17 cellular contexts compared by ENCODE assay signal in the genomic region with DNA sequence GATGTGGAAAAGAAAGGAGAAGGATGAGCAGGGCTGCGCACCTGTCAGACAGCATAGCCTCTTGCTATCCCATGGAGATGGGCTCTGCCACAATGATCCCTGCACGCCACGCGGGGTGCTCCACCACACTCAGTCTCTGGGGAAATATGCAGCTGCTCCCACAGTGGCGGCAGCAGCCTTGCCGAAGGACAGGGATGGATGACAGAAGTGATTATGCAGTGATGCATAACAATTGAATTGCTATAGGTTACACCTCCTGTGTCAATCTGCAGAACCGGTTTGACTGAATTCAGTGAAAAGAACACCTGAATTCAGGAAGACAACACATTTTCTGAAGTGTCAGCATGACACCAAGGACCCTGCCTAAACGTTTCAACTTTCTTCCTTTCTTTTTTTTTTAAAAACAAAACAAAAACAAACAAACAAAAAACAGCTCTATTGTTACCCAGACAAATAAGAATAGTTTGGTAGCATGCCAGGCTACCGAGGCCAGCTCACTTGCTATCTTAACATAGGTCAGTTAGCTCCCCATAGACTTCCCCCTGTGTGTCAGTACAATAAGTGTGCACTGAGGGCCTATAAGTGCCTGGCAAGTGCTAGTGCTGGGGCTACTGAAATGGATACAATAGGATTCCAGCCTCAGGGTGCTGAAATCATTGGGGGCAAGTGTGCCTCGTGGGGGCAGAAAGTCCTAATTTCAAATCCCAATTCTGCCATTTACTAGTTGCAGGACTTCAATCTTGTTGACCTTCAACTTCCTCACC.
DNase-seq lines count a peak whose midpoint lies in the region; ATAC-seq, FAIRE-seq and TF ChIP-seq lines count a peak whose summit lies in the region.
"Had no signal": no experiment of that assay in that cellular context is flagged by ENCODE, and none has a peak within 500 bp of the region (broad histone marks: within the 10 kb centered on the region; RNA-seq: fewer than 3 reads in every experiment).

No MANE protein-coding gene starts in this region.

- 61 to 70% (median 65%) methylated on average over 10 of the region's 10 CpGs for WGBS in ovary, 3 donors

- no peak for ATAC-seq in GM18858 (IDR thresholded peaks at IDR 0.05; ENCODE audit: unreplicated experiment)
- ATAC-seq: natural killer cell, T-cell, upper lobe of right lung had no signal

- TF ChIP-seq POLR2A in ovary (IDR thresholded peaks at IDR 0.05) = no peak

- intact Hi-C loops in ovary (cut with DNase I) = no loop called here

- TF ChIP-seq CTCF in keratinocyte (optimal IDR thresholded peaks at IDR 0.05 in 1 of 3, IDR thresholded peaks at IDR 0.05 in 1 of 3, conservative IDR thresholded peaks at IDR 0.05 in 1 of 3; ENCODE audit: extremely low read depth in 1 of 3, insufficient read depth in 2 of 3, low read length in 3 of 3) (no peak), ovary (IDR thresholded peaks at IDR 0.05) (no peak)

- peak; percentile 82 for DNase-seq in DMS153 treated with DMSO at 0.1 percent for 48 hours (lab: John Stamatoyannopoulos, UW; ENCODE audit: unreplicated experiment)
- DNase-seq in NCI-H1417 (lab: John Stamatoyannopoulos, UW) = peak; percentile 61 to 94 (median 80)
- peak; percentile 98 for DNase-seq in NCI-H748 (lab: John Stamatoyannopoulos, UW; ENCODE audit: unreplicated experiment)
- DNase-seq in keratinocyte (ENCODE audit: low read depth, low spot score) = no peak
- DNase-seq in DMS 273 (lab: John Stamatoyannopoulos, UW; ENCODE audit: unreplicated experiment) = no peak
- DNase-seq in ovary = no peak
- no peak for DNase-seq in OCI-M2 (lab: John Stamatoyannopoulos, UW; ENCODE audit: unreplicated experiment)
- DNase-seq: activated CD4-positive, alpha-beta T cell treated with anti-CD3 and anti-CD28 coated beads for 1 hour; activated naive CD8-positive, alpha-beta T cell treated with anti-CD3 and anti-CD28 coated beads, Interleukin-2, amount 10 ng/mL, durations not matched to agents 7 days and 5 days; DND-41; IMR-90; natural killer cell; NCI-H1694 treated with DMSO at 0.1 percent for 48 hours; stimulated activated CD4-positive, alpha-beta T cell treated with anti-CD3 and anti-CD28 coated beads, Interleukin-2, amount 100 ng/mL, for 48 hours; T-cell; upper lobe of right lung had no signal

- dilution Hi-C loops in keratinocyte (cut with MboI; ENCODE audit: extremely low pct_ligation_motif_present, low sequenced_read_pairs) = no loop called here

- H3K27ac ChIP-seq in keratinocyte (ENCODE audit: control insufficient read depth, insufficient read depth, low read length) = no peak overlapping the region
- no peak overlapping the region for H3K27ac ChIP-seq in ovary
- H3K27ac ChIP-seq: upper lobe of right lung had no signal

- no peaks in the 10 kb centered on the region for H3K9me1 ChIP-seq in keratinocyte (ENCODE audit: control insufficient read depth, extremely low read depth, insufficient read depth, low read length)

- H3K27me3 ChIP-seq in keratinocyte (ENCODE audit: control insufficient read depth, extremely low read depth, insufficient read depth, low read length) = no peaks in the 10 kb centered on the region
- no peaks in the 10 kb centered on the region for H3K27me3 ChIP-seq in ovary

- H3K36me3 ChIP-seq in keratinocyte (ENCODE audit: control insufficient read depth in 2 of 2, extremely low read depth in 1 of 2, insufficient read depth in 2 of 2, low read length in 2 of 2) (no peaks in the 10 kb centered on the region), ovary (no peaks in the 10 kb centered on the region)
- H3K36me3 ChIP-seq: upper lobe of right lung had no signal

- H4K20me1 ChIP-seq in keratinocyte (ENCODE audit: control insufficient read depth, extremely low read depth, insufficient read depth, low read length) = no peaks in the 10 kb centered on the region

- H3K4me1 ChIP-seq in keratinocyte (ENCODE audit: control insufficient read depth, extremely low read depth, insufficient read depth, low read length) (peaks cover 11% of the 10 kb centered on the region), ovary (ENCODE audit: insufficient read depth) (no peaks in the 10 kb centered on the region)
- H3K4me1 ChIP-seq: upper lobe of right lung had no signal

- no peaks in the 10 kb centered on the region for H3K9me3 ChIP-seq in keratinocyte (ENCODE audit: control insufficient read depth, low read depth, low read length)
- no peaks in the 10 kb centered on the region for H3K9me3 ChIP-seq in ovary
- H3K9me3 ChIP-seq: upper lobe of right lung had no signal

- no peak for TF ChIP-seq EP300 in ovary (IDR thresholded peaks at IDR 0.05)

- H3K4me3 ChIP-seq in keratinocyte (ENCODE audit: control insufficient read depth in 2 of 3, extremely low read depth in 1 of 3, insufficient read depth in 2 of 3, low read depth in 1 of 3, low read length in 3 of 3) (no peak overlapping the region), ovary (no peak overlapping the region)
- H3K4me3 ChIP-seq: upper lobe of right lung had no signal

- peak; percentile 43 for FAIRE-seq in keratinocyte (lab: Jason Lieb, UNC)

- no peaks in the 10 kb centered on the region for H3K79me2 ChIP-seq in keratinocyte (ENCODE audit: control insufficient read depth, insufficient read depth, low read length)

- H3K4me2 ChIP-seq in keratinocyte (ENCODE audit: control insufficient read depth, extremely low read depth, insufficient read depth, low read depth, low read length) = no peak overlapping the region

- H3K9ac ChIP-seq in keratinocyte (ENCODE audit: control insufficient read depth, extremely low read depth, insufficient read depth, low read length) = no peak overlapping the region

- no peak overlapping the region for H2AFZ ChIP-seq in keratinocyte (ENCODE audit: control insufficient read depth, low read length)

Comparison
In these comparisons a context has a peak if more than half of its experiments do, and no peak if none do; other contexts are left out.
1. DNase-seq: peak in DMS153 treated with DMSO at 0.1 percent for 48 hours (single experiment), NCI-H1417 (3 of 3) and NCI-H748 (single experiment); none in keratinocyte (single experiment), DMS 273 (single experiment), ovary (0 of 5) and OCI-M2 (single experiment).